In the genomic region with DNA sequence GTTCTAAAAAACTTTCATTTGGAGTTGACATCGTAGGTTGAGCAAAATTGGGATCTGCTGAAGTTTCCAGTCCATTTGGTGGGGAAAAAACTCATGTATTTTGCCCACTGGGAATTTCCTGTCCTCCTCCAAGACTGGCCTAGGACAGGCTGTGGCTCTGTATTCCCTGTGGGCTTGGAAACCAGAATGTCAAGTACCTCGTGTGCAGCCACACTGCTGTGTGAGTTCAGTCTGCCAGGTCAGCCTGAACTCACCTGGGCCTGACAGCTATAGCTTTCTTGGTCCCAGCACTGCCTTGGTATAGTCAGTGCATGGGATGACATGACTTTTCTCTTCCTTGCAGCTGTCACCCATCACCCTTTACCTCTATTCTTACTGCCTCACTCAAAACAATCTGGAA, we compare ENCODE assay signal across 8 cellular contexts.
"Had no signal": no experiment of that assay in that cellular context is flagged by ENCODE, and none has a peak within 500 bp of the region (broad histone marks: within the 10 kb centered on the region; RNA-seq: fewer than 3 reads in every experiment).

No MANE protein-coding gene starts in this region.

- DNase-seq: GM23248, GOT3, H7, HFFc6 had no signal

- ATAC-seq: HCT116, HepG2 had no signal

- H3K9me3 ChIP-seq: HAP-1 had no signal

- H3K4me1 ChIP-seq: HAP-1 had no signal

- H3K4me3 ChIP-seq: GM23248, HAP-1 had no signal

- H3K27ac ChIP-seq: GM23248, HL-60 had no signal

- H3K36me3 ChIP-seq: HAP-1 had no signal
